In genomic region chr2:136957044-136957443, GRCh38 we compare ENCODE assay signal across 26 cellular contexts.
"Had no signal": no experiment of that assay in that cellular context is flagged by ENCODE, and none has a peak within 500 bp of the region (broad histone marks: within the 10 kb centered on the region; RNA-seq: fewer than 3 reads in every experiment).

No MANE protein-coding gene starts in this region.

- H3K9ac ChIP-seq: parathyroid adenoma had no signal

- H3K27ac ChIP-seq: brain microvascular endothelial cell, gastroesophageal sphincter, parathyroid adenoma, right atrium auricular region, uterus had no signal

- H3K27me3 ChIP-seq: brain microvascular endothelial cell, gastroesophageal sphincter, right atrium auricular region, uterus had no signal

- H2AFZ ChIP-seq: parathyroid adenoma had no signal

- H3K36me3 ChIP-seq: brain microvascular endothelial cell, gastroesophageal sphincter, right atrium auricular region, uterus had no signal

- ATAC-seq: gastroesophageal sphincter; naive thymus-derived CD4-positive, alpha-beta T cell; stimulated activated memory B cell treated with anti-CD40 and anti-IgM and Interleukin-4, amounts not matched to agents 10 μg/mL and 1 μg/mL and 100 μg/mL, for 72 hours; stimulated activated naive CD8-positive, alpha-beta T cell treated with anti-CD3 and anti-CD28 coated beads, Interleukin-15, amount 100 ng/mL, for 72 hours had no signal

- DNase-seq: activated B cell treated with CpG ODN at 0.5 μM for 24 hours; activated CD8-positive, alpha-beta memory T cell treated with anti-CD3 and anti-CD28 coated beads for 24 hours; activated effector memory CD4-positive, alpha-beta T cell treated with Interleukin-2 at 50 U/mL for 16 hours; activated naive CD4-positive, alpha-beta T cell treated with Interleukin-2 at 50 U/mL for 16 hours; activated naive CD8-positive, alpha-beta T cell treated with anti-CD3 and anti-CD28 coated beads, Interleukin-2, amount 10 ng/mL, durations not matched to agents 7 days and 5 days; amniotic stem cell; brain microvascular endothelial cell; head of caudate nucleus; hippocampal formation; immature natural killer cell; kidney; midbrain; naive thymus-derived CD4-positive, alpha-beta T cell; occipital lobe; stimulated activated CD4-positive, alpha-beta T cell treated with anti-CD3 and anti-CD28 coated beads, Interleukin-1b, Interleukin-23, amount 100 ng/mL, for 48 hours; stimulated activated CD4-positive, alpha-beta T cell treated with anti-CD3 and anti-CD28 coated beads, Interleukin-4, amount 100 ng/mL, for 4 hours; stimulated activated CD8-positive, alpha-beta memory T cell treated with anti-CD3 and anti-CD28 coated beads, Interleukin-4, amount 100 ng/mL, for 48 hours; stimulated activated naive CD8-positive, alpha-beta T cell treated with anti-CD3 and anti-CD28 coated beads, Interleukin-15, amount 100 ng/mL, for 72 hours; substantia nigra; T-helper 2 cell; uterus had no signal

- H3K4me2 ChIP-seq: smooth muscle cell had no signal

- H3K9me3 ChIP-seq: gastroesophageal sphincter, right atrium auricular region, uterus had no signal

- H3K4me1 ChIP-seq: gastroesophageal sphincter, parathyroid adenoma, right atrium auricular region, uterus had no signal

- H3K79me2 ChIP-seq: parathyroid adenoma had no signal

- H3K4me3 ChIP-seq: gastroesophageal sphincter, right atrium auricular region, smooth muscle cell, uterus had no signal
